ENCODE assay signal across 8 cellular contexts in the genomic region with DNA sequence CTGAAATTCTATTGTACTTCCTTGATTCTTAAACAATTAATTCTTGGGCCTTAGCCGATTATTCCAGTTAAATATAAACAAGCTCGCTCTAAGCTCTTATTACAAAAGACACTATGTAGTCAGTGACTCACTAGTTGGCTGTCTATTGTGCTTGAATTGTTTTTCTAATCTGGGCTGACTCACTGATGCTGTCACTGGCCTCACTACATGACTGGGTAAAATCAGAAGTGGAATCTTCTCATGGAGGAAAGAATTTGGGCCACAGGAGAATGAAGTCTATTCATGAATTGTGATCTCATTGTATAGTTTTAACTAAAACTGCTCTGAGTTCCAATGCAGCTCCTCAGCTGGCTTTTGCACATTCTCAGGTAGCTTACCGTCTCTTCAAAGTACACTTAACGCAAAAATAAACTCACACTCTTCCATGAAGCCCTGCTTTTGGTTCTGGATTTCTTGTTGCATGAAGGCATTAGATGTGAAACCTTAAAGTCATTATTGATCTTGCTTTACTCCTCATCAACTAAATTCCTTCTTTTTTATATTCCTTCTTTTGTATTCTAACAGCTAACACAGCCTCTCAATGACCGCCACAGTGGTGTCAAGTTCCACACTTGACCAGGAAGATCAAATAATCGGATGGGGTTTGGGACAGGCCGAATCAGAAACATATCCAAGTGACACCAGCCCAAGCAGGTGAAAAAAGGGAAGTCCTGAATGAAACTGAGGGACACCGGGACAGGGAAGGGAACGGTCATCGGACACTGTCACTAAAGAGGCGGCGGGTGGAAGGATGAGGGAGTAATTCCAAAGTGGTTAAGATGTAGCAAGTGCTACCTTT.
DNase-seq lines count a peak whose midpoint lies in the region; ATAC-seq and TF ChIP-seq lines count a peak whose summit lies in the region.

No MANE protein-coding gene starts in this region.

- no peak overlapping the region for H3K9ac ChIP-seq in muscle layer of colon (ENCODE audit: low read length)

- peak; percentile 87 for DNase-seq in HFF-Myc (ENCODE audit: extremely low read depth, low read depth)
- peak; percentile 60 for DNase-seq in OCI-M1 (lab: John Stamatoyannopoulos, UW)
- DNase-seq in T-helper 9 cell, result no peak

- peak; percentile 100 for ATAC-seq in esophagus mucosa
- no peak for ATAC-seq in HG02885 (IDR thresholded peaks at IDR 0.05; ENCODE audit: poor library complexity, unreplicated experiment)
- no peak for ATAC-seq in HG03095 (IDR thresholded peaks at IDR 0.05; ENCODE audit: unreplicated experiment)
- no peak for ATAC-seq in HG03097 (IDR thresholded peaks at IDR 0.05; ENCODE audit: low FRiP score, unreplicated experiment)

- no peak for TF ChIP-seq CTCF in HFF-Myc (IDR thresholded peaks at IDR 0.05; ENCODE audit: low read depth, low read length, missing control alignments)

- H3K4me3 ChIP-seq in HFF-Myc (replicated peaks; ENCODE audit: low read depth, low read length), result no peak overlapping the region
- H3K4me3 ChIP-seq in muscle layer of colon (ENCODE audit: low read depth in 1 of 2, low read length in 2 of 2), result no peak overlapping the region

- H3K4me1 ChIP-seq in muscle layer of colon (ENCODE audit: insufficient read depth, low read length), result peaks cover 9% of the 10 kb centered on the region

- peak overlapping the region; percentile 7 for H3K27ac ChIP-seq in muscle layer of colon (ENCODE audit: low read depth, low read length)

- H3K36me3 ChIP-seq in muscle layer of colon (ENCODE audit: insufficient read depth, low read length), result peaks cover 20% of the 10 kb centered on the region

- no peaks in the 10 kb centered on the region for H3K27me3 ChIP-seq in muscle layer of colon (ENCODE audit: control insufficient read depth in 1 of 2, insufficient read depth in 2 of 2, low read length in 2 of 2)

- no peaks in the 10 kb centered on the region for H3K9me3 ChIP-seq in muscle layer of colon (ENCODE audit: low read length)
